Comparison of ENCODE assay signal across 8 cellular contexts in genomic region chr1:121519042-121519755, GRCh38.
DNase-seq lines count a peak whose midpoint lies in the region; ATAC-seq, FAIRE-seq and TF ChIP-seq lines count a peak whose summit lies in the region.

No MANE protein-coding gene starts in this region.

- TF ChIP-seq POLR2A in gastrocnemius medialis (IDR thresholded peaks at IDR 0.05), result no peak
- TF ChIP-seq POLR2A in GM12892 (IDR thresholded peaks at IDR 0.05; ENCODE audit: low read depth, low read length), result no peak

- peak overlapping the region in 2 of 4 donors; percentile 33 to 36 for H3K4me3 ChIP-seq in gastrocnemius medialis

- H3K4me1 ChIP-seq in gastrocnemius medialis, result no peaks in the 10 kb centered on the region

- in situ Hi-C loops in gastrocnemius medialis (cut with MboI; ENCODE audit: low sequenced_read_pairs in 4 of 4), result no loop called here

- intact Hi-C loops in gastrocnemius medialis (cut with DNase I; ENCODE audit: low total_unique reads), result no loop called here

- H3K27ac Mint-ChIP-seq in activated naive CD8-positive, alpha-beta T cell treated with anti-CD3 and anti-CD28 coated beads, Interleukin-2, amount 50 U/mL, for 24 hours, result peak overlapping the region; percentile 92

- H3K27me3 Mint-ChIP-seq in activated naive CD8-positive, alpha-beta T cell treated with anti-CD3 and anti-CD28 coated beads, Interleukin-2, amount 50 U/mL, for 24 hours, result no peaks in the 10 kb centered on the region

- ATAC-seq in SK-N-SH treated with all-trans-retinoic acid at 6 μM for 48 hours (peak; percentile 87), gastrocnemius medialis (no peak), GM19328 (IDR thresholded peaks at IDR 0.05; ENCODE audit: unreplicated experiment) (no peak)
- ATAC-seq in activated naive CD8-positive, alpha-beta T cell treated with anti-CD3 and anti-CD28 coated beads, Interleukin-2, amount 50 U/mL, for 24 hours, result peak; percentile 93

- FAIRE-seq in GM12892 (lab: Jason Lieb, UNC), result no peak

- no peak overlapping the region for H3K27ac ChIP-seq in gastrocnemius medialis

- H3K36me3 ChIP-seq in gastrocnemius medialis, result no peaks in the 10 kb centered on the region

- no peaks in the 10 kb centered on the region for H3K9me3 ChIP-seq in gastrocnemius medialis

- DNase-seq in DMS153 (lab: John Stamatoyannopoulos, UW) (peak; percentile 77), HuH-7 (ENCODE audit: low spot score) (peak; percentile 61), hypothalamus (lab: John Stamatoyannopoulos, UW) (peak in 49 of 51 donors; percentile 11 to 82 (median 56)), gastrocnemius medialis (peak; percentile 8 to 15), GM12892 (ENCODE audit: insufficient read length) (no peak)
- DNase-seq in activated naive CD8-positive, alpha-beta T cell treated with anti-CD3 and anti-CD28 coated beads, Interleukin-2, amount 50 U/mL, for 24 hours, result peak; percentile 82

- H3K4me3 Mint-ChIP-seq in activated naive CD8-positive, alpha-beta T cell treated with anti-CD3 and anti-CD28 coated beads, Interleukin-2, amount 50 U/mL, for 24 hours, result peak overlapping the region; percentile 87

- H3K27me3 ChIP-seq in gastrocnemius medialis, result peaks cover 17 to 23% (median 19%) of the 10 kb centered on the region in 3 donors

- no peak for TF ChIP-seq CTCF in gastrocnemius medialis (IDR thresholded peaks at IDR 0.05 in 4 of 5, conservative IDR thresholded peaks at IDR 0.05 in 1 of 5)

- H3K9me3 Mint-ChIP-seq in activated naive CD8-positive, alpha-beta T cell treated with anti-CD3 and anti-CD28 coated beads, Interleukin-2, amount 50 U/mL, for 24 hours, result no peaks in the 10 kb centered on the region

- H3K36me3 Mint-ChIP-seq in activated naive CD8-positive, alpha-beta T cell treated with anti-CD3 and anti-CD28 coated beads, Interleukin-2, amount 50 U/mL, for 24 hours (ENCODE audit: low read depth), result no peaks in the 10 kb centered on the region

- peaks cover 57% of the 10 kb centered on the region for H3K4me1 Mint-ChIP-seq in activated naive CD8-positive, alpha-beta T cell treated with anti-CD3 and anti-CD28 coated beads, Interleukin-2, amount 50 U/mL, for 24 hours

TF ChIP-seq in SK-N-SH treated with all-trans-retinoic acid at 6 μM for 48 hours, 23 proteins besides CTCF, POLR2A, EP300 and RAD21:
- TF ChIP-seq ESRRG (CRISPR knock-in tag; IDR thresholded peaks at IDR 0.05), result no peak
- no peak for TF ChIP-seq ARNTL (CRISPR knock-in tag; IDR thresholded peaks at IDR 0.05; ENCODE audit: borderline replicate concordance, low read depth)
- no peak for TF ChIP-seq ISL1 (CRISPR knock-in tag; IDR thresholded peaks at IDR 0.05)
- TF ChIP-seq CREB5 (CRISPR knock-in tag; IDR thresholded peaks at IDR 0.05; ENCODE audit: low read depth), result no peak
- TF ChIP-seq POU6F1 (CRISPR knock-in tag; IDR thresholded peaks at IDR 0.05; ENCODE audit: borderline replicate concordance, low read depth), result no peak
- TF ChIP-seq ZFP3 (CRISPR knock-in tag; IDR thresholded peaks at IDR 0.05), result no peak
- TF ChIP-seq TOX (CRISPR knock-in tag; IDR thresholded peaks at IDR 0.05; ENCODE audit: borderline replicate concordance), result no peak
- no peak for TF ChIP-seq ZFP30 (CRISPR knock-in tag; IDR thresholded peaks at IDR 0.05)
- TF ChIP-seq CSRNP3 (CRISPR knock-in tag; IDR thresholded peaks at IDR 0.05), result no peak

Comparison
In these comparisons a context has a peak if more than half of its experiments do, and no peak if none do; other contexts are left out.
1. ATAC-seq: peak in SK-N-SH treated with all-trans-retinoic acid at 6 μM for 48 hours (single experiment) and activated naive CD8-positive, alpha-beta T cell treated with anti-CD3 and anti-CD28 coated beads, Interleukin-2, amount 50 U/mL, for 24 hours (single experiment); none in gastrocnemius medialis (0 of 2) and GM19328 (single experiment).